1 cellular context compared by ENCODE assay signal in genomic region chr9:127580371-127580770, GRCh38.
TF ChIP-seq lines count a peak whose summit lies in the region.

No MANE protein-coding gene starts in this region.

TF ChIP-seq in HEK293T, 16 proteins besides CTCF, POLR2A, EP300 and RAD21 (continued from another document):
- TF ChIP-seq NFRKB (IDR thresholded peaks at IDR 0.05) = no peak
